ENCODE assay signal across 1 cellular context in genomic region chr5:132962429-132962928, GRCh38.
TF ChIP-seq lines count a peak whose summit lies in the region.

No MANE protein-coding gene starts in this region.

TF ChIP-seq in WTC11, 78 proteins besides CTCF, POLR2A, EP300 and RAD21 (continued from another document):
- TF ChIP-seq ARID4B (CRISPR knock-in tag; IDR thresholded peaks at IDR 0.05; ENCODE audit: borderline replicate concordance) (no peak), TP53 (CRISPR knock-in tag; IDR thresholded peaks at IDR 0.05) (no peak), E2F5 (CRISPR knock-in tag; IDR thresholded peaks at IDR 0.05) (no peak), ZNF425 (CRISPR knock-in tag; conservative IDR thresholded peaks at IDR 0.05) (no peak), OVOL2 (CRISPR knock-in tag; IDR thresholded peaks at IDR 0.05; ENCODE audit: borderline replicate concordance) (no peak)
TF ChIP-seq in WTC11: peak in this region for 0.
